In the genomic region with DNA sequence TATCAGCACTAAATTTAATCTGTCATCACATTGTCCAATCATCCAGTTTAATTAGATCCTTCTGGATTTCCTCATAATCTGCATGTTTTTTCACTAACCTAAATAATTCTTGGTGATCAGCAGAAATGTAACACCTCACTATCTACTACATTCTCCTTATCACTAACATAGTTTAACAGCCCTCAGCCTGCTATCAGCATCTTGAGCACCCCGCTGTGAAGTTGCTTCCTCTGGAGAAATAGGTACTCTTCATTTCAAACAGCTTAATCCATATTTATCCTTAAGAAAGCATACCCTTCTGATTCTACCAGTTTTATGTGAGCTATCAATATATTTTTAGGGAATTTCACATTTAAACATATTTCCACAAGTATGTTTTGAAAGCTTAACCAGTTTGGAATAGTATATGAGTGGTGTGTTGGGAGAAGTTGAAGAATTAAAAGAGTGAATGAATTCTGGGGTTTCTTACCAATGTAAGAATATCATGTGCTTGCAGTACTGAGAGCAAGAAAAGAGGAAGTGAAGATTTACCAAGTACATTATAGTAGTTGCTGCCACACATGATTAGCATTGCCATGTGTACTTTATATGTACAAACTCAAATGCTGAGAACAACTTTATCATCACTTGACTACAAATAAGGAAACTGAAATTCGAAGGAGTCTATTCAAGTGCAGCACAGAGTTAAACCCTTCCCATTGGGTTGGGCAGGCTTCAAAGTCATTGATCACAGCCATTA, we compare ENCODE assay signal across 10 cellular contexts.
DNase-seq lines count a peak whose midpoint lies in the region; ATAC-seq and TF ChIP-seq lines count a peak whose summit lies in the region.
"Had no signal": no experiment of that assay in that cellular context is flagged by ENCODE, and none has a peak within 500 bp of the region (broad histone marks: within the 10 kb centered on the region; RNA-seq: fewer than 3 reads in every experiment).

No MANE protein-coding gene starts in this region.

- H2AFZ ChIP-seq in neuronal stem cell (ENCODE audit: low read length) (peak overlapping the region; percentile 51), GM23248 (no peak overlapping the region)

- H3K4me2 ChIP-seq in neuronal stem cell (ENCODE audit: insufficient read depth, low read length, poor library complexity, severe bottlenecking) (no peak overlapping the region), GM23248 (ENCODE audit: unreplicated experiment) (no peak overlapping the region)

- H2BK120ac ChIP-seq in neuronal stem cell (ENCODE audit: low read depth, low read length), result no peak overlapping the region

- no peak overlapping the region for H3K27ac ChIP-seq in neuronal stem cell (replicated peaks; ENCODE audit: low read length)
- H3K27ac ChIP-seq in GM23248, result no peak overlapping the region
- peak overlapping the region in 4 of 8 donors; percentile 26 to 43 (median 40) for H3K27ac ChIP-seq in spleen
- no peak overlapping the region for H3K27ac ChIP-seq in tibial nerve

- intact Hi-C loops in spleen (cut with DNase I; ENCODE audit: low total_unique reads), result no loop called here

- H3K4me1 ChIP-seq in neuronal stem cell (ENCODE audit: control insufficient read depth in 2 of 2, insufficient read depth in 1 of 2, low read depth in 1 of 2, low read length in 2 of 2) (no peaks in the 10 kb centered on the region), GM23248 (ENCODE audit: insufficient read depth) (no peaks in the 10 kb centered on the region), spleen (no peaks in the 10 kb centered on the region), tibial nerve (peaks cover 0 to 5% (median 0%) of the 10 kb centered on the region in 4 donors)

- no CpG with 5 or more reads among the region's 2 CpGs for WGBS in neuronal stem cell (ENCODE audit: extremely low coverage in 2 of 2, insufficient read length in 2 of 2, insufficient replicate concordance in 1 of 2), 2 donors
- WGBS in GM23248 (ENCODE audit: low coverage in 1 of 2, low lambda C conversion rate in 2 of 2, missing lambda C conversion rate in 2 of 2), 2 experiments, result 62 to 73% methylated on average over 2 of the region's 2 CpGs
- WGBS in spleen, 5 donors, result 46 to 61% (median 52%) methylated on average over 2 of the region's 2 CpGs
- WGBS in tibial nerve, 2 donors, result 84 to 93% methylated on average over 2 of the region's 2 CpGs

- H2BK15ac ChIP-seq in neuronal stem cell (ENCODE audit: low read length), result no peak overlapping the region

- H3K4me3 ChIP-seq in neuronal stem cell (ENCODE audit: low read length in 2 of 2), result no peak overlapping the region
- no peak overlapping the region for H3K4me3 ChIP-seq in GM23248
- H3K4me3 ChIP-seq in spleen, result no peak overlapping the region
- no peak overlapping the region for H3K4me3 ChIP-seq in tibial nerve

- DNase-seq in Kasumi-1 (lab: John Stamatoyannopoulos, UW), result peak; percentile 84
- DNase-seq in neuronal stem cell (ENCODE audit: low spot score), result no peak
- no peak for DNase-seq in GM23248
- DNase-seq in spleen, result no peak
- no peak for DNase-seq in tibial nerve (ENCODE audit: low spot score in 2 of 2)
- no peak for DNase-seq in NCI-H1930 (lab: John Stamatoyannopoulos, UW)
- DNase-seq: naive thymus-derived CD8-positive, alpha-beta T cell; PC-3 had no signal

- H3K9ac ChIP-seq in neuronal stem cell (ENCODE audit: low read depth, low read length, poor library complexity), result no peak overlapping the region
- no peak overlapping the region for H3K9ac ChIP-seq in GM23248

- H3K27me3 ChIP-seq in neuronal stem cell (ENCODE audit: control insufficient read depth in 3 of 3, insufficient read depth in 3 of 3, low read depth in 1 of 3, low read length in 3 of 3) (no peaks in the 10 kb centered on the region), GM23248 (replicated peaks; ENCODE audit: insufficient read depth) (no peaks in the 10 kb centered on the region), spleen (replicated peaks in 1 of 7) (no peaks in the 10 kb centered on the region), tibial nerve (no peaks in the 10 kb centered on the region)

- H4K20me1 ChIP-seq in GM23248 (ENCODE audit: insufficient read depth), result no peaks in the 10 kb centered on the region

- no peak overlapping the region for H2AK5ac ChIP-seq in neuronal stem cell (ENCODE audit: low read depth, low read length)

- H3K18ac ChIP-seq in neuronal stem cell (ENCODE audit: low read length), result no peak overlapping the region

- H3K9me3 ChIP-seq in neuronal stem cell (replicated peaks in 1 of 2; ENCODE audit: control insufficient read depth in 2 of 2, insufficient read depth in 1 of 2, low read depth in 1 of 2, low read length in 2 of 2) (no peaks in the 10 kb centered on the region), GM23248 (ENCODE audit: low read depth) (no peaks in the 10 kb centered on the region), spleen (peaks cover 0 to 4% (median 0%) of the 10 kb centered on the region in 8 donors), tibial nerve (no peaks in the 10 kb centered on the region)

- H3K36me3 ChIP-seq in neuronal stem cell (replicated peaks in 1 of 2; ENCODE audit: control insufficient read depth in 2 of 2, insufficient read depth in 2 of 2, low read length in 2 of 2) (no peaks in the 10 kb centered on the region), GM23248 (ENCODE audit: low read depth) (no peaks in the 10 kb centered on the region), spleen (no peaks in the 10 kb centered on the region), tibial nerve (no peaks in the 10 kb centered on the region)

- TF ChIP-seq POLR2A in spleen (IDR thresholded peaks at IDR 0.05), result no peak
- no peak for TF ChIP-seq POLR2A in tibial nerve (IDR thresholded peaks at IDR 0.05)

- in situ Hi-C loops in GM23248 (cut with MboI), result no loop called here

- H3F3A ChIP-seq in GM23248 (ENCODE audit: insufficient read depth), result no peaks in the 10 kb centered on the region

- no peaks in the 10 kb centered on the region for H3K79me2 ChIP-seq in GM23248 (ENCODE audit: insufficient read depth)

- no peak for TF ChIP-seq CTCF in spleen (IDR thresholded peaks at IDR 0.05 in 8 of 11, conservative IDR thresholded peaks at IDR 0.05 in 3 of 11)
- TF ChIP-seq CTCF in tibial nerve (IDR thresholded peaks at IDR 0.05), result no peak

- H4K91ac ChIP-seq in neuronal stem cell (ENCODE audit: low read depth, low read length, poor library complexity), result no peak overlapping the region

- no peak overlapping the region for H2BK12ac ChIP-seq in neuronal stem cell (ENCODE audit: low read length)

- no peaks in the 10 kb centered on the region for H3K79me1 ChIP-seq in neuronal stem cell (ENCODE audit: low read depth, low read length)

- no peak overlapping the region for H3K14ac ChIP-seq in neuronal stem cell (ENCODE audit: low read length)

- H2BK5ac ChIP-seq in neuronal stem cell (ENCODE audit: low read length), result no peak overlapping the region

- no peak overlapping the region for H3K4ac ChIP-seq in neuronal stem cell (ENCODE audit: low read length)

- H4K8ac ChIP-seq in neuronal stem cell (ENCODE audit: low read depth, low read length), result no peak overlapping the region

- no peak overlapping the region for H3K23ac ChIP-seq in neuronal stem cell (ENCODE audit: low read depth, low read length, poor library complexity)

- no peak for TF ChIP-seq EP300 in tibial nerve (IDR thresholded peaks at IDR 0.05)

- ATAC-seq in GM19351 (IDR thresholded peaks at IDR 0.05; ENCODE audit: unreplicated experiment) (peak; percentile 100), HG02852 (IDR thresholded peaks at IDR 0.05; ENCODE audit: unreplicated experiment) (peak; percentile 99)
- ATAC-seq: naive thymus-derived CD8-positive, alpha-beta T cell; PC-3 had no signal

- no peaks in the 10 kb centered on the region; the same call in 1 of the 2 replicates for H3K9me2 ChIP-seq in GM23248 (ENCODE audit: insufficient read depth)

Comparison
In these comparisons a context has a peak if more than half of its experiments do, and no peak if none do; other contexts are left out.
1. DNase-seq: peak in Kasumi-1 (2 of 2); none in neuronal stem cell (single experiment), GM23248 (single experiment), spleen (single experiment), tibial nerve (0 of 2) and NCI-H1930 (0 of 2).